9 cellular contexts compared by ENCODE assay signal in the genomic region with DNA sequence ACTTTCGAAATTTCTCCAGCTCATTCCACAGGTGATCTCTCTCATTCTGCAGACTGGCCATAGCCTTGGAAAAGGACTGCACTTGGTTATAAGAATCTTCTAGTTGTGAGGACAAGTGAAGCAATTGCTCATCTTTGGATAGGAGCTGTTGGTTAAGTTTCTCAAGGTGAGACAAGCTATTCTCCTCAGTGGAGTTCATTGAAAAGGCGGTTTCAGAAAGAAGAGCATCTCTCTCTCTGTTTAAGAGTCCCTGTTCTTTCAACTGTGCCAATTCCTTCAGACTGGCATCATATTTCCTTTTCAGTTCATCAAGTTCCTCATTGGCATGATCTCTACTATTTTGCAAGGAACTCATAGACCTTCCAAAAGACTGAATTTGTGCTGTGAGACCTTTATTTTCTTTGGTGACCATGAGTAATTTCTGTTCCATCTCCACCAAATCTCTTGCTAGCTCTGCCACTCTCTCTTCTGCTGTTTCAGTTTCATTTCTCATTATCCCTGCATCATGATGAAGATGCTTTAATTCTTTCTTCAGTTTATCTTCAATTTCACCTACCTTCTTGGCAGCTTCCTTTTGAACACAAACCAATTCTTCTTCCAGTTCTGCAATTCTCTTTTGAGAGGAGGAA. TPM values are rescaled to one million over a fixed set of nuclear protein-coding genes. Genes with fewer than 3 reads are reported as not detected.
DNase-seq lines count a peak whose midpoint lies in the region; ATAC-seq and TF ChIP-seq lines count a peak whose summit lies in the region.
"Had no signal": no experiment of that assay in that cellular context is flagged by ENCODE, and none has a peak within 500 bp of the region (broad histone marks: within the 10 kb centered on the region; RNA-seq: fewer than 3 reads in every experiment).

No MANE protein-coding gene starts in this region.

- no peak for TF ChIP-seq CTCF in natural killer cell (IDR thresholded peaks at IDR 0.05)

- H3K4me1 Mint-ChIP-seq in natural killer cell treated with Interleukin-12 subunit alpha and Interleukin-12 subunit beta and Interleukin-15 and Interleukin-18, amount 100 ng/mL, for 72 hours (ENCODE audit: low read depth in 2 of 2), result peaks cover 6 to 16% of the 10 kb centered on the region in 2 donors
- H3K4me1 Mint-ChIP-seq in natural killer cell (no peaks in the 10 kb centered on the region), T-cell (peaks cover 0 to 5% (median 0%) of the 10 kb centered on the region in 3 donors)

- peak in 1 of 2 donors; percentile 59 for ATAC-seq in natural killer cell treated with Interleukin-12 subunit alpha and Interleukin-12 subunit beta and Interleukin-15 and Interleukin-18, amount 100 ng/mL, for 72 hours
- ATAC-seq in natural killer cell (no peak), HG02610 (IDR thresholded peaks at IDR 0.05; ENCODE audit: unreplicated experiment) (peak; percentile 85), T-cell (replicated peaks in 1 of 4) (no peak), aorta (ENCODE audit: low FRiP score) (no peak)

- no peaks in the 10 kb centered on the region for H3K27me3 ChIP-seq in aorta (ENCODE audit: control insufficient read depth in 1 of 2, insufficient read depth in 2 of 2, low read length in 1 of 2)

- peak overlapping the region; percentile 1 for H3K4me3 Mint-ChIP-seq in natural killer cell treated with Interleukin-12 subunit alpha and Interleukin-12 subunit beta and Interleukin-15 and Interleukin-18, amount 100 ng/mL, for 72 hours
- H3K4me3 Mint-ChIP-seq in natural killer cell (no peak overlapping the region), T-cell (peak overlapping the region in 1 of 3 donors; percentile 28)

- no peak for DNase-seq in natural killer cell treated with Interleukin-12 subunit alpha and Interleukin-12 subunit beta and Interleukin-15 and Interleukin-18, amount 100 ng/mL, for 72 hours (ENCODE audit: low spot score)
- DNase-seq in natural killer cell, result no peak
- DNase-seq in T-cell, result no peak
- no peak for DNase-seq in aorta
- DNase-seq in NCI-H146 (lab: John Stamatoyannopoulos, UW), result no peak
- no peak for DNase-seq in COR-L47 (lab: John Stamatoyannopoulos, UW)
- DNase-seq in NCI-H1930 (lab: John Stamatoyannopoulos, UW), result no peak
- DNase-seq: cerebellar nuclear complex had no signal

- no peaks in the 10 kb centered on the region for H3K9me3 ChIP-seq in aorta (ENCODE audit: control insufficient read depth, low read length)

- no peak overlapping the region for H3K4me3 ChIP-seq in aorta (ENCODE audit: low read length in 2 of 2)

- CTCF ChIA-PET in T-cell (lab: Charles Lee), result no interaction called here

- no peaks in the 10 kb centered on the region for H3K27me3 Mint-ChIP-seq in natural killer cell treated with Interleukin-12 subunit alpha and Interleukin-12 subunit beta and Interleukin-15 and Interleukin-18, amount 100 ng/mL, for 72 hours
- H3K27me3 Mint-ChIP-seq in natural killer cell (ENCODE audit: low read depth in 2 of 2) (no peaks in the 10 kb centered on the region), T-cell (no peaks in the 10 kb centered on the region)

- 98 to 99% methylated on average over 2 of the region's 2 CpGs for WGBS in aorta, 2 donors

- POLR2A ChIA-PET in T-cell (lab: Charles Lee), result interaction anchor here (0.6 to 1.7 kb wide), 3 partner anchors 9 to 267 kb away, joined by 3 read pairs; no protein-coding TSS in a partner anchor

- no peaks in the 10 kb centered on the region for H3K4me1 ChIP-seq in aorta (ENCODE audit: control insufficient read depth in 1 of 2, insufficient read depth in 2 of 2, low read length in 2 of 2)

- H3K36me3 Mint-ChIP-seq in natural killer cell treated with Interleukin-12 subunit alpha and Interleukin-12 subunit beta and Interleukin-15 and Interleukin-18, amount 100 ng/mL, for 72 hours, result peaks cover 31% of the 10 kb centered on the region
- H3K36me3 Mint-ChIP-seq in natural killer cell, result peaks cover 19% of the 10 kb centered on the region
- peaks cover 41% of the 10 kb centered on the region for H3K36me3 Mint-ChIP-seq in T-cell

- intact Hi-C loops in natural killer cell (cut with micrococcal nuclease) (no loop called here), aorta (cut with DNase I) (no loop called here)

- H3K27ac Mint-ChIP-seq in natural killer cell treated with Interleukin-12 subunit alpha and Interleukin-12 subunit beta and Interleukin-15 and Interleukin-18, amount 100 ng/mL, for 72 hours, result peak overlapping the region; percentile 10 to 35
- H3K27ac Mint-ChIP-seq in natural killer cell, result no peak overlapping the region
- peak overlapping the region; percentile 13 to 23 for H3K27ac Mint-ChIP-seq in T-cell

- no peak overlapping the region for H3K27ac ChIP-seq in aorta (ENCODE audit: low read depth in 1 of 2, low read length in 2 of 2)

- H3K9me3 Mint-ChIP-seq in natural killer cell treated with Interleukin-12 subunit alpha and Interleukin-12 subunit beta and Interleukin-15 and Interleukin-18, amount 100 ng/mL, for 72 hours, result no peaks in the 10 kb centered on the region
- H3K9me3 Mint-ChIP-seq in natural killer cell (no peaks in the 10 kb centered on the region), T-cell (peaks cover 0 to 9% (median 6%) of the 10 kb centered on the region in 3 donors)

- peaks cover 5 to 6% of the 10 kb centered on the region in 2 donors for H3K36me3 ChIP-seq in aorta (ENCODE audit: control insufficient read depth in 1 of 2, insufficient read depth in 2 of 2, low read length in 1 of 2)

RNA-seq across cellular contexts. Expression of a gene that starts 30.2 kb away (rescaled TPM):
- 100 to 1,000 TPM; 252 to 297 TPM for total RNA-seq in natural killer cell treated with Interleukin-12 subunit alpha and Interleukin-12 subunit beta and Interleukin-15 and Interleukin-18, amount 100 ng/mL, for 72 hours
- total RNA-seq in natural killer cell, result 100 to 1,000 TPM; 331 to 356 (median 336) TPM
- 100 to 1,000 TPM; 280 to 329 (median 321) TPM for total RNA-seq in T-cell
- 10 to 100 TPM; 54.1 to 66.8 TPM for total RNA-seq in aorta
- polyA plus RNA-seq in aorta, result 10 to 100 TPM; 12.9 to 54.6 TPM

RNA-seq across cellular contexts. Expression of a gene that starts 58.6 kb away (rescaled TPM):
- total RNA-seq in natural killer cell treated with Interleukin-12 subunit alpha and Interleukin-12 subunit beta and Interleukin-15 and Interleukin-18, amount 100 ng/mL, for 72 hours, result 10 to 100 TPM; 34.9 to 43.5 TPM
- total RNA-seq in natural killer cell, result 10 to 100 TPM; 55.4 to 67.2 (median 61.1) TPM
- total RNA-seq in T-cell, result 10 to 100 TPM; 33.5 to 47.0 (median 40.1) TPM
- total RNA-seq in aorta, result 10 to 100 TPM; 73.5 to 74.0 TPM
- 10 to 100 TPM; 14.5 to 25.5 TPM for polyA plus RNA-seq in aorta

Comparison
In these comparisons a context has a peak if more than half of its experiments do, and no peak if none do; other contexts are left out.
1. H3K27ac Mint-ChIP-seq: peak in natural killer cell treated with Interleukin-12 subunit alpha and Interleukin-12 subunit beta and Interleukin-15 and Interleukin-18, amount 100 ng/mL, for 72 hours (2 of 2) and T-cell (2 of 2); none in natural killer cell (0 of 2).